In genomic region chr13:95801825-95802224, GRCh38 we compare ENCODE assay signal across 7 cellular contexts.
"Had no signal": no experiment of that assay in that cellular context is flagged by ENCODE, and none has a peak within 500 bp of the region (broad histone marks: within the 10 kb centered on the region; RNA-seq: fewer than 3 reads in every experiment).

No MANE protein-coding gene starts in this region.

- ATAC-seq: GM23338 had no signal

- H3K4me3 ChIP-seq: GM23338 had no signal

- H2AFZ ChIP-seq: GM23338 had no signal

- DNase-seq: H9, HCEC 1CT, KBM-7 had no signal

- FAIRE-seq: H1, HTR-8/SVneo had no signal

- H3K27ac ChIP-seq: KMS-11 had no signal

- H3K4me2 ChIP-seq: GM23338, KMS-11 had no signal

- H3K9ac ChIP-seq: KMS-11 had no signal
